In genomic region chr3:52218454-52218853, GRCh38 we compare ENCODE assay signal across 10 cellular contexts. TPM values are rescaled to one million over a fixed set of nuclear protein-coding genes. Genes with fewer than 3 reads are reported as not detected.
DNase-seq lines count a peak whose midpoint lies in the region; ATAC-seq and TF ChIP-seq lines count a peak whose summit lies in the region.
"Had no signal": no experiment of that assay in that cellular context is flagged by ENCODE, and none has a peak within 500 bp of the region (broad histone marks: within the 10 kb centered on the region; RNA-seq: fewer than 3 reads in every experiment).

No MANE protein-coding gene starts in this region.

- peaks cover 13% of the 10 kb centered on the region for H3K4me1 Mint-ChIP-seq in MCF 10A (ENCODE audit: insufficient read depth, unreplicated experiment)
- H3K4me1 Mint-ChIP-seq in activated T-helper 17 cell treated with anti-CD3 and anti-CD28 coated beads, Interleukin-2, amount 50 U/mL, for 72 hours, result peaks cover 31% of the 10 kb centered on the region

- POLR2A ChIA-PET in MCF 10A (lab: Yijun Ruan, JAX), result interaction anchor here (4.2 kb wide), 1 partner anchor 60 kb away, joined by 17 read pairs; the partner anchor contains the start of gene WDR82

- WGBS in thyroid gland, 2 donors, result 20 to 27% methylated on average over 2 of the region's 12 CpGs

- peaks cover 29% of the 10 kb centered on the region for H3K36me3 Mint-ChIP-seq in MCF 10A (ENCODE audit: insufficient read depth, unreplicated experiment)
- peaks cover 31% of the 10 kb centered on the region for H3K36me3 Mint-ChIP-seq in activated T-helper 17 cell treated with anti-CD3 and anti-CD28 coated beads, Interleukin-2, amount 50 U/mL, for 72 hours (ENCODE audit: low read depth)

- TF ChIP-seq CTCF in breast epithelium (IDR thresholded peaks at IDR 0.05) (no peak), MCF 10A (IDR thresholded peaks at IDR 0.05; ENCODE audit: unreplicated experiment) (no peak), lower lobe of right lung (IDR thresholded peaks at IDR 0.05) (no peak), thyroid gland (IDR thresholded peaks at IDR 0.05) (no peak)

- H3K27me3 ChIP-seq in breast epithelium (no peaks in the 10 kb centered on the region), lower lobe of right lung (ENCODE audit: low read depth) (no peaks in the 10 kb centered on the region), thyroid gland (no peaks in the 10 kb centered on the region)

- no peak for DNase-seq in breast epithelium (ENCODE audit: low spot score in 2 of 2)
- no peak for DNase-seq in MCF 10A (ENCODE audit: unreplicated experiment)
- DNase-seq in lower lobe of right lung, result no peak
- DNase-seq in thyroid gland, result no peak
- no peak for DNase-seq in HK-2 (ENCODE audit: unreplicated experiment)
- no peak for DNase-seq in effector CD4-positive, alpha-beta T cell

- H3K9me3 ChIP-seq in breast epithelium (no peaks in the 10 kb centered on the region), lower lobe of right lung (no peaks in the 10 kb centered on the region), thyroid gland (no peaks in the 10 kb centered on the region)

- H3K27me3 Mint-ChIP-seq in MCF 10A (ENCODE audit: insufficient read depth, unreplicated experiment), result no peaks in the 10 kb centered on the region
- no peaks in the 10 kb centered on the region for H3K27me3 Mint-ChIP-seq in activated T-helper 17 cell treated with anti-CD3 and anti-CD28 coated beads, Interleukin-2, amount 50 U/mL, for 72 hours

- ATAC-seq in activated T-helper 17 cell treated with anti-CD3 and anti-CD28 coated beads, Interleukin-2, amount 50 U/mL, for 72 hours (replicated peaks), result peak; percentile 27
- ATAC-seq in lower lobe of right lung (no peak), HG03175 (IDR thresholded peaks at IDR 0.05; ENCODE audit: unreplicated experiment) (no peak)

- H3K4me1 ChIP-seq in breast epithelium (peaks cover 8 to 26% of the 10 kb centered on the region in 2 donors), lower lobe of right lung (peaks cover 63% of the 10 kb centered on the region), thyroid gland (peaks cover 38 to 49% of the 10 kb centered on the region in 2 donors)

- no peak overlapping the region for H3K4me3 Mint-ChIP-seq in MCF 10A (ENCODE audit: unreplicated experiment)
- H3K4me3 Mint-ChIP-seq in activated T-helper 17 cell treated with anti-CD3 and anti-CD28 coated beads, Interleukin-2, amount 50 U/mL, for 72 hours, result peak overlapping the region; percentile 75
- H3K4me3 Mint-ChIP-seq: neural crest cell had no signal

- peak overlapping the region; percentile 80 to 95 for H3K27ac ChIP-seq in breast epithelium
- peak overlapping the region; percentile 81 for H3K27ac ChIP-seq in lower lobe of right lung
- peak overlapping the region; percentile 80 to 91 (median 85) for H3K27ac ChIP-seq in thyroid gland

- H3K4me3 ChIP-seq in breast epithelium, result no peak overlapping the region
- no peak overlapping the region for H3K4me3 ChIP-seq in lower lobe of right lung
- H3K4me3 ChIP-seq in thyroid gland (replicated peaks in 1 of 3), result no peak overlapping the region

- H3K36me3 ChIP-seq in breast epithelium (peaks cover 4% of the 10 kb centered on the region), lower lobe of right lung (peaks cover 26% of the 10 kb centered on the region), thyroid gland (peaks cover 14 to 20% of the 10 kb centered on the region in 2 donors)

- no TSS peak for BruUV-seq in MCF 10A (replicated peaks; lab: Mats Ljungman, UMichigan)

- CTCF ChIA-PET in MCF 10A (lab: Yijun Ruan, JAX), result interaction anchor here (0.5 to 13.0 kb wide), 8 partner anchors 9 to 225 kb away, joined by 3 to 175 read pairs (median 4); partner anchors contain the start of gene TWF2

- intact Hi-C loops in breast epithelium (cut with DNase I; ENCODE audit: low total_unique reads), result no loop called here
- intact Hi-C loops in MCF 10A (cut with micrococcal nuclease), result loop anchor here (10.0 kb wide), 1 partner anchor 214 kb away; no protein-coding TSS in a partner anchor
- intact Hi-C loops in lower lobe of right lung (cut with DNase I), result no loop called here
- intact Hi-C loops in thyroid gland (cut with DNase I), result no loop called here

- H3K9me3 Mint-ChIP-seq in MCF 10A (ENCODE audit: unreplicated experiment), result no peaks in the 10 kb centered on the region
- no peaks in the 10 kb centered on the region for H3K9me3 Mint-ChIP-seq in activated T-helper 17 cell treated with anti-CD3 and anti-CD28 coated beads, Interleukin-2, amount 50 U/mL, for 72 hours
- H3K9me3 Mint-ChIP-seq: neural crest cell had no signal

- H3K27ac Mint-ChIP-seq in MCF 10A (ENCODE audit: low read depth, unreplicated experiment), result no peak overlapping the region
- peak overlapping the region; percentile 85 for H3K27ac Mint-ChIP-seq in activated T-helper 17 cell treated with anti-CD3 and anti-CD28 coated beads, Interleukin-2, amount 50 U/mL, for 72 hours

- TF ChIP-seq POLR2A in breast epithelium (IDR thresholded peaks at IDR 0.05), result no peak
- TF ChIP-seq POLR2A in thyroid gland (IDR thresholded peaks at IDR 0.05), result no peak

RNA-seq across cellular contexts. Expression of gene TLR9, which starts 7.0 kb away (rescaled TPM):
- total RNA-seq in breast epithelium (under 1 TPM in 1 of 3 donors, not detected in 2; 0.29 TPM), MCF 10A (2022) (not detected in 2 replicates), lower lobe of right lung (1.0 TPM), thyroid gland (under 1 TPM in 1 of 4 donors, not detected in 3; 0.40 TPM)
- total RNA-seq in activated T-helper 17 cell treated with anti-CD3 and anti-CD28 coated beads, Interleukin-2, amount 50 U/mL, for 72 hours, result under 1 TPM; 0.30 to 0.93 TPM
- total RNA-seq: M059J, neural crest cell had no signal

RNA-seq across cellular contexts. Expression of gene ALAS1, which starts 20.5 kb away (rescaled TPM):
- total RNA-seq in breast epithelium, result 10 to 100 TPM; 25.9 to 34.7 (median 33.3) TPM
- total RNA-seq in MCF 10A (2022), result 29.2 and 35.7 TPM in 2 replicates
- 10 to 100 TPM; 66.1 to 72.7 TPM for total RNA-seq in activated T-helper 17 cell treated with anti-CD3 and anti-CD28 coated beads, Interleukin-2, amount 50 U/mL, for 72 hours
- 103 TPM for total RNA-seq in lower lobe of right lung
- total RNA-seq in thyroid gland, result 10 to 100 TPM; 27.7 to 51.9 (median 45.9) TPM

RNA-seq across cellular contexts. Expression of gene TWF2, which starts 20.5 kb away (rescaled TPM):
- total RNA-seq in breast epithelium (10 to 100 TPM; 52.7 to 84.5 (median 65.2) TPM), MCF 10A (2022) (30.5 and 47.0 TPM in 2 replicates), lower lobe of right lung (62.2 TPM), thyroid gland (10 to 100 TPM; 28.3 to 61.1 (median 50.4) TPM)
- 100 to 1,000 TPM in 1 of 2 donors, 10 to 100 TPM in 1; 89.9 to 159 TPM for total RNA-seq in activated T-helper 17 cell treated with anti-CD3 and anti-CD28 coated beads, Interleukin-2, amount 50 U/mL, for 72 hours

RNA-seq across cellular contexts. Expression of gene PPM1M, which starts 27.1 kb away (rescaled TPM):
- total RNA-seq in breast epithelium (10 to 100 TPM; 15.4 to 31.2 (median 20.2) TPM), MCF 10A (2022) (10.4 and 14.0 TPM in 2 replicates), lower lobe of right lung (53.4 TPM), thyroid gland (10 to 100 TPM; 15.8 to 22.8 (median 18.0) TPM)
- total RNA-seq in activated T-helper 17 cell treated with anti-CD3 and anti-CD28 coated beads, Interleukin-2, amount 50 U/mL, for 72 hours, result 100 to 1,000 TPM in 1 of 2 donors, 10 to 100 TPM in 1; 84.6 to 112 TPM

RNA-seq across cellular contexts. Expression of gene WDR82, which starts 60.0 kb away (rescaled TPM):
- total RNA-seq in breast epithelium (10 to 100 TPM; 49.6 to 53.1 (median 52.1) TPM), MCF 10A (2022) (60.7 and 62.5 TPM in 2 replicates), lower lobe of right lung (60.2 TPM), thyroid gland (10 to 100 TPM; 66.4 to 76.4 (median 72.2) TPM)
- total RNA-seq in activated T-helper 17 cell treated with anti-CD3 and anti-CD28 coated beads, Interleukin-2, amount 50 U/mL, for 72 hours, result 100 to 1,000 TPM in 1 of 2 donors, 10 to 100 TPM in 1; 81.1 to 106 TPM
